Comparison of ENCODE assay signal across 2 cellular contexts in genomic region chr7:23206511-23206867, GRCh38.
TF ChIP-seq lines count a peak whose summit lies in the region.

No MANE protein-coding gene starts in this region.

TF ChIP-seq in H1, 55 proteins besides CTCF, POLR2A, EP300 and RAD21 (continued from another document):
- TF ChIP-seq SIN3A (conservative IDR thresholded peaks at IDR 0.05 in 1 of 2, IDR thresholded peaks at IDR 0.05 in 1 of 2; ENCODE audit: low read depth in 1 of 2, low read length in 2 of 2) (no peak), KDM4A (IDR thresholded peaks at IDR 0.05; ENCODE audit: low read depth, low read length, severe bottlenecking) (no peak), YY1 (IDR thresholded peaks at IDR 0.05; ENCODE audit: low read depth, low read length) (no peak), GABPA (IDR thresholded peaks at IDR 0.05; ENCODE audit: borderline replicate concordance, insufficient read depth, low read length) (no peak), SAP30 (IDR thresholded peaks at IDR 0.05; ENCODE audit: insufficient read depth, insufficient replicate concordance, low read length) (no peak), ATF3 (IDR thresholded peaks at IDR 0.05; ENCODE audit: insufficient read depth, low read depth, low read length) (no peak)

TF ChIP-seq in HEK293T, 16 proteins besides CTCF, POLR2A, EP300 and RAD21 (continued from another document):
- no peak for TF ChIP-seq PKNOX1 (IDR thresholded peaks at IDR 0.05)
- TF ChIP-seq SUZ12 (IDR thresholded peaks at IDR 0.05): no peak
- no peak for TF ChIP-seq L3MBTL2 (conservative IDR thresholded peaks at IDR 0.05)
- no peak for TF ChIP-seq FOXK2 (IDR thresholded peaks at IDR 0.05)
- TF ChIP-seq BHLHE40 (IDR thresholded peaks at IDR 0.05; ENCODE audit: borderline replicate concordance): no peak
